In the genomic region with DNA sequence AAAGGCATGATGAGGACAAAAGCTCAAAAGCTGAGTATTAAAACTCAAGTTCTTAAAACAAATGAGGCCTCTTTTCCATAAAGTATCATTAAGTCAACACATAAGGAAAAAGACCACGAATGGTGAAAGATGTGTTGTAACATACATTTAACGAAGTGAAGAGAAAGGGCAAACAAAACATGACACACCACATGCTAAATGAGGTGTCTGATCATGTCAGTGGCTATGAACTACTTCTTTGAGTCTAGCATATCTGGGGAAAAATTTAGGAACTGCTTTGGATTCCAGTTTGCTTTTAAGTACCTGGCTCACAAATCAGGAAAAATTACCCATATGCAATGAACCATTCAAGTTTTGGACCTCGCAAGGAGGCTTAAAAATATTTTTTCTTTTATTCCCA, we compare ENCODE assay signal across 30 cellular contexts.
"Had no signal": no experiment of that assay in that cellular context is flagged by ENCODE, and none has a peak within 500 bp of the region (broad histone marks: within the 10 kb centered on the region; RNA-seq: fewer than 3 reads in every experiment).

No MANE protein-coding gene starts in this region.

- H3K4me1 ChIP-seq: foreskin keratinocyte, left lung had no signal

- H3K9me3 ChIP-seq: esophagus muscularis mucosa, heart right ventricle, left lung, mucosa of descending colon, neutrophil, psoas muscle, sigmoid colon, testis, tibial artery had no signal

- H3K27ac Mint-ChIP-seq: mesothelial cell of epicardium; stimulated activated memory B cell treated with anti-CD40 and anti-IgM and Interleukin-4, amounts not matched to agents 10 μg/mL and 1 μg/mL and 100 μg/mL, for 72 hours; type B pancreatic cell had no signal

- ATAC-seq: foreskin keratinocyte; heart right ventricle; left cardiac atrium; left lung; mucosa of descending colon; naive thymus-derived CD4-positive, alpha-beta T cell; psoas muscle; right cardiac atrium; stimulated activated memory B cell treated with anti-CD40 and anti-IgM and Interleukin-4, amounts not matched to agents 10 μg/mL and 1 μg/mL and 100 μg/mL, for 72 hours; stimulated activated naive CD8-positive, alpha-beta T cell treated with anti-CD3 and anti-CD28 coated beads, Interleukin-15, Interleukin-2, amounts not matched to agents 100 U/mL and 50 U/mL, for 24 hours had no signal

- H3K4me3 ChIP-seq: coronary artery, esophagus muscularis mucosa, heart right ventricle, left lung, mucosa of descending colon, psoas muscle, sigmoid colon, testis, tibial artery had no signal

- H3K27ac ChIP-seq: coronary artery, epithelial cell of prostate, esophagus muscularis mucosa, foreskin keratinocyte, heart right ventricle, left lung, neutrophil, psoas muscle, sigmoid colon, testis, tibial artery had no signal

- DNase-seq: dermis blood vessel endothelial cell; effector memory CD4-positive, alpha-beta T cell; foreskin keratinocyte; glutamatergic neuron; heart right ventricle; hippocampal formation; left cardiac atrium; left lung; mesenchymal stem cell; mucosa of descending colon; naive thymus-derived CD4-positive, alpha-beta T cell; psoas muscle; right cardiac atrium; sigmoid colon; stimulated activated CD4-positive, alpha-beta T cell treated with anti-CD3 and anti-CD28 coated beads, Interleukin-2, amount 100 ng/mL, for 24 hours; stimulated activated CD4-positive, alpha-beta T cell treated with anti-CD3 and anti-CD28 coated beads, Interleukin-4, amount 100 ng/mL, for 4 hours; stimulated activated naive CD8-positive, alpha-beta T cell treated with anti-CD3 and anti-CD28 coated beads, Interleukin-15, Interleukin-2, amounts not matched to agents 100 U/mL and 50 U/mL, for 24 hours; substantia nigra; testis; tibial artery had no signal

- H3K4me3 Mint-ChIP-seq: mesothelial cell of epicardium; naive thymus-derived CD4-positive, alpha-beta T cell; neural crest cell; stimulated activated memory B cell treated with anti-CD40 and anti-IgM and Interleukin-4, amounts not matched to agents 10 μg/mL and 1 μg/mL and 100 μg/mL, for 72 hours; type B pancreatic cell had no signal

- H3K27me3 Mint-ChIP-seq: naive thymus-derived CD4-positive, alpha-beta T cell; stimulated activated memory B cell treated with anti-CD40 and anti-IgM and Interleukin-4, amounts not matched to agents 10 μg/mL and 1 μg/mL and 100 μg/mL, for 72 hours; type B pancreatic cell had no signal

- FAIRE-seq: endometrium, islet of Langerhans had no signal

- H3K9me3 Mint-ChIP-seq: mesothelial cell of epicardium; neural crest cell; stimulated activated memory B cell treated with anti-CD40 and anti-IgM and Interleukin-4, amounts not matched to agents 10 μg/mL and 1 μg/mL and 100 μg/mL, for 72 hours; type B pancreatic cell had no signal

- H3K27me3 ChIP-seq: esophagus muscularis mucosa, foreskin keratinocyte, heart right ventricle, left lung, neutrophil, sigmoid colon, testis, tibial artery had no signal
